8 cellular contexts compared by ENCODE assay signal in genomic region chr6:148947621-148948444, GRCh38.
DNase-seq lines count a peak whose midpoint lies in the region; ATAC-seq, FAIRE-seq and TF ChIP-seq lines count a peak whose summit lies in the region.

No MANE protein-coding gene starts in this region.

- TF ChIP-seq CTCF in GM13977 (IDR thresholded peaks at IDR 0.05; ENCODE audit: extremely low read depth, insufficient read depth, missing control alignments) = peak; percentile 89

- peak; percentile 66 for FAIRE-seq in A204.1 (lab: Jason Lieb, UNC)

- peak; percentile 69 for ATAC-seq in HG03442 (IDR thresholded peaks at IDR 0.05; ENCODE audit: unreplicated experiment)

- in situ Hi-C loops in GM13977 (cut with MboI; ENCODE audit: low pct_unique_long_range_greater_than_20kb, low sequenced_read_pairs, unreplicated experiment) = loop anchor here (25.0 kb wide), 2 partner anchors 211 to 361 kb away; partner anchors contain the start of gene UST

- peak; percentile 61 for DNase-seq in GM13977 (ENCODE audit: low spot score)
- DNase-seq in NCI-H69 (lab: John Stamatoyannopoulos, UW) = peak; percentile 76
- DNase-seq in activated CD4-positive, alpha-beta T cell treated with anti-CD3 and anti-CD28 coated beads, Interleukin-2, amount 50 U/mL, for 4 hours = peak; percentile 69 to 77
- DNase-seq in effector CD4-positive, alpha-beta T cell = peak; percentile 71
- peak; percentile 81 to 84 for DNase-seq in lung microvascular endothelial cell (ENCODE audit: low read depth in 2 of 2)
- DNase-seq in stimulated activated CD8-positive, alpha-beta memory T cell treated with anti-CD3 and anti-CD28 coated beads, Interleukin-15, amount 100 ng/mL, for 24 hours (ENCODE audit: low read depth) = peak; percentile 60

Comparison
In these comparisons a context has a peak if more than half of its experiments do, and no peak if none do; other contexts are left out.
1. Peak in every context shown above with its lines: DNase-seq and ATAC-seq.